20 cellular contexts compared by ENCODE assay signal in genomic region chr5:558326-558725, GRCh38. TPM values are rescaled to one million over a fixed set of nuclear protein-coding genes. Genes with fewer than 3 reads are reported as not detected.
DNase-seq lines count a peak whose midpoint lies in the region; ATAC-seq, FAIRE-seq and TF ChIP-seq lines count a peak whose summit lies in the region.
"Had no signal": no experiment of that assay in that cellular context is flagged by ENCODE, and none has a peak within 500 bp of the region (broad histone marks: within the 10 kb centered on the region; RNA-seq: fewer than 3 reads in every experiment).

No MANE protein-coding gene starts in this region.

- TF ChIP-seq EP300 in K562 (IDR thresholded peaks at IDR 0.05; ENCODE audit: low read length), result no peak

- POLR2A ChIA-PET in K562 (lab: Yijun Ruan, JAX), result no interaction called here

- no peaks in the 10 kb centered on the region for H3K4me1 Mint-ChIP-seq in progenitor cell of endocrine pancreas (ENCODE audit: low read depth)
- H3K4me1 Mint-ChIP-seq: CD8-positive, alpha-beta memory T cell had no signal

- H2BK120ac ChIP-seq in mesendoderm (ENCODE audit: low read depth, low read length), result no peak overlapping the region

- H3K79me1 ChIP-seq in mesendoderm (ENCODE audit: low read length), result no peaks in the 10 kb centered on the region

- CTCF ChIA-PET in K562 (lab: Yijun Ruan, JAX; ENCODE audit: low intra/inter-chr PET ratio), result no interaction called here

- no peak overlapping the region for H2AK5ac ChIP-seq in mesendoderm (ENCODE audit: low read length)

- H3K9me1 ChIP-seq in K562 (ENCODE audit: control insufficient read depth, insufficient read depth, low read length), result no peaks in the 10 kb centered on the region

- no peak overlapping the region for H3K4ac ChIP-seq in mesendoderm (ENCODE audit: low read depth, low read length)

- BruUV-seq in K562 (replicated peaks; lab: Mats Ljungman, UMichigan), result no TSS peak

- no peak overlapping the region for H3K18ac ChIP-seq in mesendoderm (ENCODE audit: low read length)

- no peak overlapping the region for H4K5ac ChIP-seq in mesendoderm (ENCODE audit: low read length)

- WGBS in K562 (ENCODE audit: insufficient coverage, low coverage, missing lambda C conversion rate), result 5% methylated on average over 10 of the region's 10 CpGs
- no CpG with 5 or more reads among the region's 10 CpGs for WGBS in mesendoderm (ENCODE audit: extremely low coverage, insufficient coverage, low lambda C conversion rate)

- in situ Hi-C loops in GM13976 (cut with MboI; ENCODE audit: low sequenced_read_pairs, unreplicated experiment) (no loop called here), K562 (cut with MboI) (no loop called here), KBM-7 (cut with MboI; ENCODE audit: low pct_unique_long_range_greater_than_20kb, low sequenced_read_pairs) (no loop called here)

- H2BK15ac ChIP-seq in mesendoderm (replicated peaks; ENCODE audit: low read depth), result no peak overlapping the region

- no peak for TF ChIP-seq POLR2A in K562 (conservative IDR thresholded peaks at IDR 0.05)

- H3K36me3 Mint-ChIP-seq in progenitor cell of endocrine pancreas (ENCODE audit: insufficient read depth), result peaks cover 2% of the 10 kb centered on the region
- H3K36me3 Mint-ChIP-seq: CD8-positive, alpha-beta memory T cell had no signal

- H3K79me2 ChIP-seq in K562 (ENCODE audit: control insufficient read depth, insufficient read depth, low read length) (no peaks in the 10 kb centered on the region), mesendoderm (ENCODE audit: control insufficient read depth, insufficient read depth, low read length) (no peaks in the 10 kb centered on the region)

- no peak for FAIRE-seq in K562 (lab: Jason Lieb, UNC)
- FAIRE-seq: RCC 7860 had no signal

- H2AFZ ChIP-seq in K562 (ENCODE audit: low read depth, low read length), result no peak overlapping the region

- no peak for TF ChIP-seq CTCF in GM13976 (IDR thresholded peaks at IDR 0.05; ENCODE audit: borderline replicate concordance, control extremely low read depth, extremely low read depth, insufficient read depth, missing control alignments)
- TF ChIP-seq CTCF in K562 (IDR thresholded peaks at IDR 0.05 in 2 of 3, conservative IDR thresholded peaks at IDR 0.05 in 1 of 3; ENCODE audit: insufficient read depth in 2 of 3, low read depth in 1 of 3, low read length in 3 of 3), result no peak
- TF ChIP-seq CTCF in progenitor cell of endocrine pancreas (IDR thresholded peaks at IDR 0.05; ENCODE audit: unreplicated experiment), result no peak

- H3K9ac ChIP-seq in K562 (ENCODE audit: insufficient read depth in 1 of 2, low read depth in 2 of 2, low read length in 2 of 2) (no peak overlapping the region), mesendoderm (ENCODE audit: low read length) (no peak overlapping the region)

- DNase-seq in AG08396 (ENCODE audit: low spot score) (peak; percentile 11), GM13976 (ENCODE audit: low spot score) (peak; percentile 44), K562 (ENCODE audit: extremely low read depth in 1 of 4, low spot score in 3 of 4) (no peak), progenitor cell of endocrine pancreas (ENCODE audit: low spot score, unreplicated experiment) (peak; percentile 6), mesendoderm (no peak), KBM-7 (no peak)
- DNase-seq: C1 segment of cervical spinal cord, DMS79, NCI-H1105 treated with DMSO at 0.1 percent for 48 hours, NCI-H1694, NCI-H2081 treated with DMSO at 0.1 percent for 48 hours, NCI-H510A, NCI-H774, SHP77 had no signal

- no peak overlapping the region for H3K27ac Mint-ChIP-seq in progenitor cell of endocrine pancreas
- H3K27ac Mint-ChIP-seq: CD8-positive, alpha-beta memory T cell had no signal

- peak; percentile 33 for ATAC-seq in K562
- no peak for ATAC-seq in GM18870 (IDR thresholded peaks at IDR 0.05; ENCODE audit: unreplicated experiment)
- no peak for ATAC-seq in GM21576 (IDR thresholded peaks at IDR 0.05; ENCODE audit: unreplicated experiment)

- H4K20me1 ChIP-seq in K562 (replicated peaks; ENCODE audit: control insufficient read depth, insufficient read depth, low read length), result peaks cover 9% of the 10 kb centered on the region; the same call in 1 of the 2 replicates

- H3K9me3 Mint-ChIP-seq in progenitor cell of endocrine pancreas (ENCODE audit: low read depth), result no peaks in the 10 kb centered on the region
- H3K9me3 Mint-ChIP-seq: CD8-positive, alpha-beta memory T cell had no signal

- H3K56ac ChIP-seq in mesendoderm (ENCODE audit: low read length), result no peak overlapping the region

- H3K4me1 ChIP-seq in K562 (replicated peaks in 1 of 2; ENCODE audit: control insufficient read depth in 2 of 2, insufficient read depth in 2 of 2, low read length in 2 of 2) (peaks cover 0 to 26% of the 10 kb centered on the region in 2 experiments; a peak in 3 of 5 replicates), mesendoderm (ENCODE audit: control insufficient read depth, low read depth, low read length) (no peaks in the 10 kb centered on the region)
- H3K4me1 ChIP-seq: HAP-1 had no signal

- H3K9me3 ChIP-seq in K562 (replicated peaks; ENCODE audit: control insufficient read depth, insufficient read depth, low read depth, low read length), result no peaks in the 10 kb centered on the region
- H3K9me3 ChIP-seq: HAP-1 had no signal

- H3K27ac ChIP-seq in K562 (ENCODE audit: extremely low read depth, low read depth, low read length) (no peak overlapping the region), mesendoderm (ENCODE audit: low read depth, low read length) (no peak overlapping the region)
- H3K27ac ChIP-seq: SK-N-MC had no signal

- H3K36me3 ChIP-seq in K562 (ENCODE audit: control insufficient read depth, insufficient read depth, low read length) (no peaks in the 10 kb centered on the region), mesendoderm (ENCODE audit: control insufficient read depth, insufficient read depth, low read length) (no peaks in the 10 kb centered on the region)
- H3K36me3 ChIP-seq: HAP-1 had no signal

- intact Hi-C loops in K562 (cut with micrococcal nuclease), result no loop called here

- no peak for TF ChIP-seq RAD21 in K562 (CRISPR knock-in tag; conservative IDR thresholded peaks at IDR 0.05 in 1 of 2, IDR thresholded peaks at IDR 0.05 in 1 of 2)

- peaks cover 15% of the 10 kb centered on the region for H3K27me3 Mint-ChIP-seq in progenitor cell of endocrine pancreas

- H4K8ac ChIP-seq in mesendoderm (ENCODE audit: low read depth, low read length), result no peak overlapping the region

- no peak overlapping the region for H3K4me2 ChIP-seq in K562 (ENCODE audit: insufficient read depth, low read length)
- H3K4me2 ChIP-seq in mesendoderm (ENCODE audit: low read length), result no peak overlapping the region

- H3K27me3 ChIP-seq in K562 (ENCODE audit: control insufficient read depth in 2 of 2, insufficient read depth in 2 of 2, low read length in 2 of 2), result peaks cover 16 to 63% of the 10 kb centered on the region in 2 experiments; a peak in 4 of 5 replicates
- no peaks in the 10 kb centered on the region for H3K27me3 ChIP-seq in mesendoderm (ENCODE audit: insufficient read depth, low read length, poor library complexity)

- no peak overlapping the region for H3K4me3 ChIP-seq in K562
- H3K4me3 ChIP-seq in mesendoderm (ENCODE audit: low read length), result no peak overlapping the region
- H3K4me3 ChIP-seq: HAP-1, SK-N-MC had no signal

- H3K4me3 Mint-ChIP-seq in progenitor cell of endocrine pancreas (ENCODE audit: low read depth), result no peak overlapping the region

- no peak overlapping the region for H3K23ac ChIP-seq in mesendoderm (ENCODE audit: low read length)

- no peak overlapping the region for H2BK5ac ChIP-seq in mesendoderm (ENCODE audit: low read length)

RNA-seq across cellular contexts. Expression of gene SLC9A3, which starts 34.1 kb away (rescaled TPM):
- 2.7 and 4.4 TPM in 2 replicates for total RNA-seq in K562 (2011; cell fraction: chromatin; rRNA removed; ENCODE audit: low replicate concordance)
- total RNA-seq in K562 (2011; cell fraction: nucleolus; rRNA removed), result 4.6 and 5.5 TPM in 2 replicates
- total RNA-seq in K562 (2011; cell fraction: nucleoplasm; rRNA removed), result 3.2 and 4.1 TPM in 2 replicates
- total RNA-seq in K562 (2014; rRNA removed) (4.7 and 6.7 TPM in 2 replicates), K562 (2014; rRNA removed; fragmentation: Illumina TruSeq; extraction: Trizol) (1.3 and 1.5 TPM in 2 replicates), K562 (2015; rRNA removed; fragmentation: Illumina TruSeq; extraction: Trizol) (2.1 and 2.9 TPM in 2 replicates), K562 (2021) (4.0 and 4.4 TPM in 2 replicates), progenitor cell of endocrine pancreas (1.6 and 1.7 TPM in 2 replicates)
- polyA plus RNA-seq in K562 (2011; rRNA removed) (2.6 and 3.7 TPM in 2 replicates), K562 (2014; fragmentation: Illumina TruSeq; extraction: Trizol) (3.6 and 3.7 TPM in 2 replicates), K562 (2014; fragmentation: Nextera tagmentation; extraction: Ambion mirVana) (not detected), K562 (2014; rRNA removed) (5.8 and 7.3 TPM in 2 replicates)
- polyA plus RNA-seq in K562 (2011; cell fraction: cytosol; rRNA removed), result 3.0 and 6.6 TPM in 2 replicates
- 4.7 and 8.2 TPM in 2 replicates for polyA plus RNA-seq in K562 (2011; cell fraction: nucleus; rRNA removed)
- 3.0 and 3.6 TPM in 2 replicates for polyA plus RNA-seq in K562 (2012)
- polyA minus RNA-seq in K562 (2011; rRNA and poly(A)+ RNA removed), result 0.99 and 1.2 TPM in 2 replicates
- 0.82 and 2.1 TPM in 2 replicates for polyA minus RNA-seq in K562 (2011; cell fraction: cytosol; rRNA and poly(A)+ RNA removed)
- 3.0 and 3.6 TPM in 2 replicates for polyA minus RNA-seq in K562 (2011; cell fraction: nucleus; rRNA and poly(A)+ RNA removed)
- 1.1 TPM for polyA plus RNA-seq in mesendoderm (2013, experiment 1 of 2)
- 1.1 TPM for polyA plus RNA-seq in mesendoderm (2013, experiment 2 of 2)

RNA-seq across cellular contexts. Expression of gene CEP72, which starts 53.8 kb away (rescaled TPM):
- 124 and 152 TPM in 2 replicates for total RNA-seq in K562 (2011; cell fraction: chromatin; rRNA removed; ENCODE audit: low replicate concordance)
- total RNA-seq in K562 (2011; cell fraction: nucleolus; rRNA removed), result 76.5 and 81.0 TPM in 2 replicates
- total RNA-seq in K562 (2011; cell fraction: nucleoplasm; rRNA removed), result 63.1 and 68.9 TPM in 2 replicates
- total RNA-seq in K562 (2014; rRNA removed) (17.6 and 27.4 TPM in 2 replicates), K562 (2014; rRNA removed; fragmentation: Illumina TruSeq; extraction: Trizol) (9.4 and 11.3 TPM in 2 replicates), K562 (2015; rRNA removed; fragmentation: Illumina TruSeq; extraction: Trizol) (16.3 and 17.4 TPM in 2 replicates), K562 (2021) (33.3 and 38.1 TPM in 2 replicates), progenitor cell of endocrine pancreas (24.8 and 26.9 TPM in 2 replicates)
- polyA plus RNA-seq in K562 (2011; rRNA removed) (14.0 and 17.8 TPM in 2 replicates), K562 (2014; fragmentation: Illumina TruSeq; extraction: Trizol) (14.2 and 15.2 TPM in 2 replicates), K562 (2014; fragmentation: Nextera tagmentation; extraction: Ambion mirVana) (1 to 10 TPM in 1 of 2 experiments, under 1 TPM in 1; 0.89 to 1.4 TPM), K562 (2014; rRNA removed) (19.9 and 28.6 TPM in 2 replicates)
- polyA plus RNA-seq in K562 (2011; cell fraction: cytosol; rRNA removed), result 11.8 and 15.1 TPM in 2 replicates
- 32.3 and 49.2 TPM in 2 replicates for polyA plus RNA-seq in K562 (2011; cell fraction: nucleus; rRNA removed)
- 15.2 and 20.5 TPM in 2 replicates for polyA plus RNA-seq in K562 (2012)
- polyA minus RNA-seq in K562 (2011; rRNA and poly(A)+ RNA removed), result 23.6 and 27.4 TPM in 2 replicates
- polyA minus RNA-seq in K562 (2011; cell fraction: cytosol; rRNA and poly(A)+ RNA removed), result 19.7 and 26.2 TPM in 2 replicates
- polyA minus RNA-seq in K562 (2011; cell fraction: nucleus; rRNA and poly(A)+ RNA removed), result 40.4 and 45.3 TPM in 2 replicates
- polyA plus RNA-seq in mesendoderm (2013, experiment 1 of 2), result 3.7 TPM
- 3.9 TPM for polyA plus RNA-seq in mesendoderm (2013, experiment 2 of 2)

Comparison
In these comparisons a context has a peak if more than half of its experiments do, and no peak if none do; other contexts are left out.
1. DNase-seq: peak in AG08396 (single experiment), GM13976 (single experiment) and progenitor cell of endocrine pancreas (single experiment); none in K562 (0 of 4), mesendoderm (single experiment) and KBM-7 (single experiment).